In genomic region chr22:24146190-24146616, GRCh38 we compare ENCODE assay signal across 8 cellular contexts. TPM values are rescaled to one million over a fixed set of nuclear protein-coding genes. Genes with fewer than 3 reads are reported as not detected.
DNase-seq lines count a peak whose midpoint lies in the region; ATAC-seq and TF ChIP-seq lines count a peak whose summit lies in the region.

No MANE protein-coding gene starts in this region.

- peaks cover 0 to 3% (median 0%) of the 10 kb centered on the region in 9 donors for H3K36me3 ChIP-seq in heart left ventricle
- H3K36me3 ChIP-seq in gastrocnemius medialis = no peaks in the 10 kb centered on the region

- in situ Hi-C loops in gastrocnemius medialis (cut with MboI; ENCODE audit: low sequenced_read_pairs in 4 of 4) = no loop called here

- H3K9me3 ChIP-seq in heart left ventricle (no peaks in the 10 kb centered on the region), gastrocnemius medialis (no peaks in the 10 kb centered on the region)

- no peak overlapping the region for H3K4me3 Mint-ChIP-seq in activated T-helper 2 cell treated with anti-CD3 and anti-CD28 coated beads, Interferon-gamma antibody, Interleukin-2, Interleukin-4, amounts not matched to agents 10 μg/mL and 5 μg/mL and 100 μg/mL, durations not matched to agents 14 hours and 24 hours and 36 hours (ENCODE audit: low read depth)

- H3K27ac ChIP-seq in heart left ventricle (peak overlapping the region; percentile 75 to 94 (median 88)), gastrocnemius medialis (peak overlapping the region; percentile 81 to 85 (median 82)), foreskin keratinocyte (no peak overlapping the region)

- no peaks in the 10 kb centered on the region for H3K27me3 Mint-ChIP-seq in activated T-helper 2 cell treated with anti-CD3 and anti-CD28 coated beads, Interferon-gamma antibody, Interleukin-2, Interleukin-4, amounts not matched to agents 10 μg/mL and 5 μg/mL and 100 μg/mL, durations not matched to agents 14 hours and 24 hours and 36 hours (ENCODE audit: low read depth)

- ATAC-seq in GM21423 (IDR thresholded peaks at IDR 0.05; ENCODE audit: unreplicated experiment) (peak; percentile 79), heart left ventricle (peak; percentile 36 to 53 (median 44)), gastrocnemius medialis (peak; percentile 82 to 89), foreskin keratinocyte (no peak), HG03520 (IDR thresholded peaks at IDR 0.05; ENCODE audit: unreplicated experiment) (no peak)

- H3K9me3 Mint-ChIP-seq in activated T-helper 2 cell treated with anti-CD3 and anti-CD28 coated beads, Interferon-gamma antibody, Interleukin-2, Interleukin-4, amounts not matched to agents 10 μg/mL and 5 μg/mL and 100 μg/mL, durations not matched to agents 14 hours and 24 hours and 36 hours = no peaks in the 10 kb centered on the region

- TF ChIP-seq CTCF in heart left ventricle (IDR thresholded peaks at IDR 0.05) (no peak), gastrocnemius medialis (IDR thresholded peaks at IDR 0.05 in 4 of 5, conservative IDR thresholded peaks at IDR 0.05 in 1 of 5) (no peak), foreskin keratinocyte (conservative IDR thresholded peaks at IDR 0.05) (no peak)

- H3K4me3 ChIP-seq in heart left ventricle (no peak overlapping the region), gastrocnemius medialis (no peak overlapping the region)

- H3K27me3 ChIP-seq in heart left ventricle (no peaks in the 10 kb centered on the region), gastrocnemius medialis (no peaks in the 10 kb centered on the region), foreskin keratinocyte (no peaks in the 10 kb centered on the region)

- peaks cover 26% of the 10 kb centered on the region for H3K36me3 Mint-ChIP-seq in activated T-helper 2 cell treated with anti-CD3 and anti-CD28 coated beads, Interferon-gamma antibody, Interleukin-2, Interleukin-4, amounts not matched to agents 10 μg/mL and 5 μg/mL and 100 μg/mL, durations not matched to agents 14 hours and 24 hours and 36 hours (ENCODE audit: low read depth)

- WGBS in heart left ventricle, 4 donors = 4 to 7% (median 6%) methylated on average over 4 of the region's 4 CpGs

- H3K4me1 ChIP-seq in heart left ventricle (peaks cover 26 to 81% (median 67%) of the 10 kb centered on the region in 12 donors), gastrocnemius medialis (peaks cover 36 to 43% of the 10 kb centered on the region in 2 donors), foreskin keratinocyte (peaks cover 8% of the 10 kb centered on the region)

- no peak for TF ChIP-seq POLR2A in heart left ventricle (IDR thresholded peaks at IDR 0.05)
- TF ChIP-seq POLR2A in gastrocnemius medialis (IDR thresholded peaks at IDR 0.05) = peak in 1 of 2 donors; percentile 10

- DNase-seq in DMS153 treated with DMSO at 0.1 percent for 48 hours (lab: John Stamatoyannopoulos, UW; ENCODE audit: unreplicated experiment) (peak; percentile 60), NCI-H2029 (lab: John Stamatoyannopoulos, UW) (peak; percentile 84), heart left ventricle (peak in 3 of 5 donors; percentile 40 to 58 (median 45)), gastrocnemius medialis (peak; percentile 62 to 75), foreskin keratinocyte (no peak)
- no peak for DNase-seq in activated T-helper 2 cell treated with anti-CD3 and anti-CD28 coated beads, Interferon-gamma antibody, Interleukin-2, Interleukin-4, amounts not matched to agents 10 μg/mL and 5 μg/mL and 100 μg/mL, durations not matched to agents 14 hours and 24 hours and 36 hours (ENCODE audit: low spot score)

- peaks cover 31% of the 10 kb centered on the region for H3K4me1 Mint-ChIP-seq in activated T-helper 2 cell treated with anti-CD3 and anti-CD28 coated beads, Interferon-gamma antibody, Interleukin-2, Interleukin-4, amounts not matched to agents 10 μg/mL and 5 μg/mL and 100 μg/mL, durations not matched to agents 14 hours and 24 hours and 36 hours (ENCODE audit: low read depth)

- H3K27ac Mint-ChIP-seq in activated T-helper 2 cell treated with anti-CD3 and anti-CD28 coated beads, Interferon-gamma antibody, Interleukin-2, Interleukin-4, amounts not matched to agents 10 μg/mL and 5 μg/mL and 100 μg/mL, durations not matched to agents 14 hours and 24 hours and 36 hours = peak overlapping the region; percentile 21

- intact Hi-C loops in activated T-helper 2 cell treated with anti-CD3 and anti-CD28 coated beads, Interferon-gamma antibody, Interleukin-2, Interleukin-4, amounts not matched to agents 10 μg/mL and 5 μg/mL and 100 μg/mL, durations not matched to agents 14 hours and 24 hours and 36 hours (cut with micrococcal nuclease) = no loop called here
- intact Hi-C loops in heart left ventricle (cut with DNase I) (no loop called here), gastrocnemius medialis (cut with DNase I; ENCODE audit: low total_unique reads) (loop anchor here (2.0 kb wide), 1 partner anchor 17 kb away; no protein-coding TSS in a partner anchor)

RNA-seq across cellular contexts. Expression of gene SUSD2, which starts 35.1 kb away (rescaled TPM):
- 0.32 and 0.64 TPM in 2 replicates for total RNA-seq in activated T-helper 2 cell treated with anti-CD3 and anti-CD28 coated beads, Interferon-gamma antibody, Interleukin-2, Interleukin-4, amounts not matched to agents 10 μg/mL and 5 μg/mL and 100 μg/mL, durations not matched to agents 14 hours and 24 hours and 36 hours
- total RNA-seq in heart left ventricle (10 to 100 TPM in 1 of 9 donors, 1 to 10 TPM in 8; 1.5 to 12.6 (median 2.6) TPM), gastrocnemius medialis (1 to 10 TPM in 3 of 4 donors, under 1 TPM in 1; 0.76 to 4.1 (median 1.6) TPM), foreskin keratinocyte (0.03 and 0.04 TPM in 2 replicates)
- polyA plus RNA-seq in heart left ventricle (1 to 10 TPM; 2.7 to 3.5 TPM), foreskin keratinocyte (0.04 TPM in 1 of 2 replicates, not detected in the other)

Comparison
In these comparisons a context has a peak if more than half of its experiments do, and no peak if none do; other contexts are left out.
1. DNase-seq: peak in DMS153 treated with DMSO at 0.1 percent for 48 hours (single experiment), NCI-H2029 (single experiment), heart left ventricle (3 of 5) and gastrocnemius medialis (2 of 2); none in activated T-helper 2 cell treated with anti-CD3 and anti-CD28 coated beads, Interferon-gamma antibody, Interleukin-2, Interleukin-4, amounts not matched to agents 10 μg/mL and 5 μg/mL and 100 μg/mL, durations not matched to agents 14 hours and 24 hours and 36 hours (single experiment) and foreskin keratinocyte (0 of 2).
2. ATAC-seq: peak in GM21423 (single experiment), heart left ventricle (4 of 4) and gastrocnemius medialis (2 of 2); none in foreskin keratinocyte (single experiment) and HG03520 (single experiment).